ENCODE assay signal across 1 cellular context in the genomic region with DNA sequence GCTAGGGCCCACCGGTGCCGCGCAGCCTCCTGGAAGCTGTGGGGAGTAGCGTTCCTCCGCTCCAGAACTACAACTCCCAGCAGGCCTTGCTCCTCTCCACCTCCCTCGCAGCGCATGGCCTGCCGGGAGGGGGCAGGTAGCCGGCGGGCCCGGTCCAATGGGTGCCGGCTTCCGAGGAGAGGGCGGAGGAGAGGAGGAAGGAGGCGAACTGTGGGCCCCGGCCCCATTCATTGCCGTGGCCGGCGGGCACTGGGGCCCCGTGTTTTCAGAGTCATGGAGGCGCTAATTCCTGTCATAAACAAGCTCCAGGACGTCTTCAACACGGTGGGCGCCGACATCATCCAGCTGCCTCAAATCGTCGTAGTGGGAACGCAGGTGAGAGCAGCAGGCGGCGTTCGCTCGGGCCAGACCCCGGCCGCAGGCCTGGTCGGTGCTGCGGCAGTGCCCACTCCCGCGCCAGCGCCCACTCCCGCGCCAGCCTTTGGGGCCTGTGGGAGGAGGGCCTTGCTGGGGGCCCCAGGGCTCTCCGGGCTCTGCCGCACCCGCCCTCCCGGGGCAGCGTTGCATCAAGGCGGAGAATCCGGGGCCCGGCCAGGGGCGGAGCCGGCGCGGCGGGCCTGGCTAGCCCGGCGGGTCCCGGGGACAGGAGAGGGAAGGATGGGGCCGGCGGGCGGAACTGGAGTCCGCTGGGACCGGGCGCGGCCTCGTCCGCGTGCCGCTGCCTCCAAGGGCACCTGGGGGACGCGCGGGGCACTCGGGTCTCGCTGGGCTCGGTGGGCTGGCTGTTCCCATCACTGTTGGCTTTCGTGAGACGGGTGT.
TF ChIP-seq lines count a peak whose summit lies in the region.

Gene DNM1L, plus strand, starts transcription at position 211 of the 819 bp plus-strand sequence. Its CDS starts 63 bp downstream, at position 274.

TF ChIP-seq in HEK293, 187 proteins besides CTCF, POLR2A, EP300 and RAD21 (continued from another document and continues in another):
- TF ChIP-seq REST (tag by site-specific recombination; IDR thresholded peaks at IDR 0.05) (0 out of 2 replicates have a peak, but pooled peaks have one; percentile 11), KLF9 (tag by site-specific recombination; IDR thresholded peaks at IDR 0.05; ENCODE audit: low read depth) (0 out of 2 replicates have a peak, but pooled peaks have one; percentile 67), ZNF366 (tag by site-specific recombination; conservative IDR thresholded peaks at IDR 0.05) (peak; percentile 92), ZNF561 (tag by site-specific recombination; IDR thresholded peaks at IDR 0.05; ENCODE audit: borderline replicate concordance) (peak; percentile 84; the same call in 1 of the 2 replicates), HOXA7 (CRISPR knock-in tag; IDR thresholded peaks at IDR 0.05; ENCODE audit: borderline replicate concordance) (no peak), ZNF610 (tag by site-specific recombination; IDR thresholded peaks at IDR 0.05; ENCODE audit: borderline replicate concordance) (peak; percentile 41; the same call in 1 of the 2 replicates), PRDM4 (tag by site-specific recombination; IDR thresholded peaks at IDR 0.05) (0 out of 2 replicates have a peak, but pooled peaks have one; percentile 28), ELK4 (IDR thresholded peaks at IDR 0.05; ENCODE audit: borderline replicate concordance, low read depth, low read length) (no peak), ZNF362 (tag by site-specific recombination; IDR thresholded peaks at IDR 0.05) (no peak), TCF7L2 (IDR thresholded peaks at IDR 0.05; ENCODE audit: borderline replicate concordance, low read depth, low read length) (no peak), GLIS1 (tag by site-specific recombination; IDR thresholded peaks at IDR 0.05) (peak; percentile 82), ZNF426 (tag by site-specific recombination; IDR thresholded peaks at IDR 0.05) (no peak), ZNF2 (tag by site-specific recombination; IDR thresholded peaks at IDR 0.05) (peak; percentile 39; the same call in 1 of the 2 replicates), ZFP69B (tag by site-specific recombination; IDR thresholded peaks at IDR 0.05) (peak; percentile 100), ZNF701 (tag by site-specific recombination; IDR thresholded peaks at IDR 0.05) (no peak), GLI4 (tag by site-specific recombination; IDR thresholded peaks at IDR 0.05) (no peak), ZNF433 (tag by site-specific recombination; IDR thresholded peaks at IDR 0.05; ENCODE audit: low read depth) (no peak), ZNF571 (tag by site-specific recombination; IDR thresholded peaks at IDR 0.05) (no peak), GLIS2 (tag by site-specific recombination; IDR thresholded peaks at IDR 0.05) (peak; percentile 98), ZNF76 (tag by site-specific recombination; IDR thresholded peaks at IDR 0.05; ENCODE audit: borderline replicate concordance, low read depth) (peak; percentile 99), KLF7 (tag by site-specific recombination; IDR thresholded peaks at IDR 0.05; ENCODE audit: borderline replicate concordance) (peak; percentile 82), ZNF768 (tag by site-specific recombination; IDR thresholded peaks at IDR 0.05) (no peak), ZSCAN5A (tag by site-specific recombination; IDR thresholded peaks at IDR 0.05) (0 out of 2 replicates have a peak, but pooled peaks have one; percentile 65), OVOL3 (tag by site-specific recombination; IDR thresholded peaks at IDR 0.05) (peak; percentile 66; the same call in 1 of the 2 replicates), ZBTB10 (tag by site-specific recombination; IDR thresholded peaks at IDR 0.05) (peak; percentile 80), ZNF558 (tag by site-specific recombination; IDR thresholded peaks at IDR 0.05) (no peak), ZNF692 (tag by site-specific recombination; IDR thresholded peaks at IDR 0.05) (peak; percentile 100), ZNF529 (tag by site-specific recombination; IDR thresholded peaks at IDR 0.05; ENCODE audit: insufficient replicate concordance) (no peak), ZNF473 (tag by site-specific recombination; IDR thresholded peaks at IDR 0.05) (no peak), ZSCAN16 (tag by site-specific recombination; IDR thresholded peaks at IDR 0.05) (no peak; the same call in 1 of the 2 replicates)
- TF ChIP-seq, protein P1, sequence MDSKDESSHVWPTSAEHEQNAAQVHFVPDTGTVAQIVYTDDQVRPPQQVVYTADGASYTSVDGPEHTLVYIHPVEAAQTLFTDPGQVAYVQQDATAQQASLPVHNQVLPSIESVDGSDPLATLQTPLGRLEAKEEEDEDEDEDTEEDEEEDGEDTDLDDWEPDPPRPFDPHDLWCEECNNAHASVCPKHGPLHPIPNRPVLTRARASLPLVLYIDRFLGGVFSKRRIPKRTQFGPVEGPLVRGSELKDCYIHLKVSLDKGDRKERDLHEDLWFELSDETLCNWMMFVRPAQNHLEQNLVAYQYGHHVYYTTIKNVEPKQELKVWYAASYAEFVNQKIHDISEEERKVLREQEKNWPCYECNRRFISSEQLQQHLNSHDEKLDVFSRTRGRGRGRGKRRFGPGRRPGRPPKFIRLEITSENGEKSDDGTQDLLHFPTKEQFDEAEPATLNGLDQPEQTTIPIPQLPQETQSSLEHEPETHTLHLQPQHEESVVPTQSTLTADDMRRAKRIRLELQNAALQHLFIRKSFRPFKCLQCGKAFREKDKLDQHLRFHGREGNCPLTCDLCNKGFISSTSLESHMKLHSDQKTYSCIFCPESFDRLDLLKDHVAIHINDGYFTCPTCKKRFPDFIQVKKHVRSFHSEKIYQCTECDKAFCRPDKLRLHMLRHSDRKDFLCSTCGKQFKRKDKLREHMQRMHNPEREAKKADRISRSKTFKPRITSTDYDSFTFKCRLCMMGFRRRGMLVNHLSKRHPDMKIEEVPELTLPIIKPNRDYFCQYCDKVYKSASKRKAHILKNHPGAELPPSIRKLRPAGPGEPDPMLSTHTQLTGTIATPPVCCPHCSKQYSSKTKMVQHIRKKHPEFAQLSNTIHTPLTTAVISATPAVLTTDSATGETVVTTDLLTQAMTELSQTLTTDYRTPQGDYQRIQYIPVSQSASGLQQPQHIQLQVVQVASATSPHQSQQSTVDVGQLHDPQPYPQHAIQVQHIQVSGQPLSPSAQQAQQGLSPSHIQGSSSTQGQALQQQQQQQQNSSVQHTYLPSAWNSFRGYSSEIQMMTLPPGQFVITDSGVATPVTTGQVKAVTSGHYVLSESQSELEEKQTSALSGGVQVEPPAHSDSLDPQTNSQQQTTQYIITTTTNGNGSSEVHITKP (tag by site-specific recombination; IDR thresholded peaks at IDR 0.05): peak; percentile 65
- TF ChIP-seq, protein P2, sequence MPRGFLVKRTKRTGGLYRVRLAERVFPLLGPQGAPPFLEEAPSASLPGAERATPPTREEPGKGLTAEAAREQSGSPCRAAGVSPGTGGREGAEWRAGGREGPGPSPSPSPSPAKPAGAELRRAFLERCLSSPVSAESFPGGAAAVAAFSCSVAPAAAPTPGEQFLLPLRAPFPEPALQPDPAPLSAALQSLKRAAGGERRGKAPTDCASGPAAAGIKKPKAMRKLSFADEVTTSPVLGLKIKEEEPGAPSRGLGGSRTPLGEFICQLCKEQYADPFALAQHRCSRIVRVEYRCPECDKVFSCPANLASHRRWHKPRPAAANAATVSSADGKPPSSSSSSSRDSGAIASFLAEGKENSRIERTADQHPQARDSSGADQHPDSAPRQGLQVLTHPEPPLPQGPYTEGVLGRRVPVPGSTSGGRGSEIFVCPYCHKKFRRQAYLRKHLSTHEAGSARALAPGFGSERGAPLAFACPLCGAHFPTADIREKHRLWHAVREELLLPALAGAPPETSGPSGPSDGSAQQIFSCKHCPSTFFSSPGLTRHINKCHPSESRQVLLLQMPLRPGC (tag by site-specific recombination; IDR thresholded peaks at IDR 0.05): peak; percentile 23; the same call in 1 of the 2 replicates
